In the genomic region with DNA sequence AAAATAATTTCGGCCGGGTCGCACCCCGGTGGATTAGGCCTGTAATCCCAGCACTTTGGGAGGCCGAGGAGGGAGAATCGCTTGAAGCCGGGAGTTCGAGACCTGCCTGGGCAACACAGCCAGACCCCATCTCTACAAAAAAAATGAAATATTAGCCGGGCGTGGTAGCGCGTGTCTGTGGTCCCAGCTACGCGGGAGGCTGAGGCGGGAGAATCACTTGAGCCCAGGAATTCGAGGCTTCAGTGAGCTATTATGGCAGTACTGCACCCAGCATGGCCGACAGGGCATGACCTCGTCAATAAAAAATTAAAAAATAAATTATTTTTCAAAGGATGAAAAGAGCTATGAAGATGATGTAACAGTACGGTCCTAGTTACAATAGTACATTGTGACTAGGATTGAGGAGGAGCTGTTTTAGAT, we compare ENCODE assay signal across 8 cellular contexts. TPM values are rescaled to one million over a fixed set of nuclear protein-coding genes. Genes with fewer than 3 reads are reported as not detected.
DNase-seq lines count a peak whose midpoint lies in the region; ATAC-seq and TF ChIP-seq lines count a peak whose summit lies in the region.

No MANE protein-coding gene starts in this region.

- no peak for DNase-seq in CD4-positive, alpha-beta memory T cell
- DNase-seq in MG63 = no peak
- DNase-seq in islet precursor cell = no peak
- DNase-seq in NK-92 treated with Interleukin-12 subunit alpha and Interleukin-12 subunit beta, amount 100 ng/mL, for 24 hours (lab: John Stamatoyannopoulos, UW) = no peak

- peak overlapping the region; percentile 83 to 92 for H3K4me3 ChIP-seq in CD4-positive, alpha-beta memory T cell (ENCODE audit: low read length in 2 of 2)
- H3K4me3 ChIP-seq in MG63 (peak overlapping the region; percentile 97), neural cell (ENCODE audit: low read length) (peak overlapping the region; percentile 85)

- ATAC-seq in GM19395 (IDR thresholded peaks at IDR 0.05; ENCODE audit: unreplicated experiment) (no peak), HG02970 (IDR thresholded peaks at IDR 0.05; ENCODE audit: low FRiP score, unreplicated experiment) (no peak)

- peak overlapping the region; percentile 66 for H3K4me2 ChIP-seq in neural cell (ENCODE audit: low read length)

- intact Hi-C loops in CD4-positive, alpha-beta memory T cell (cut with micrococcal nuclease) = loop anchor here (5.0 kb wide), 1 partner anchor 38 kb away; the partner anchor contains the start of gene TCTN2
- intact Hi-C loops in dendritic cell treated with granulocyte-macrophage colony-stimulating factor and Interleukin-4, amounts not matched to agents 40 ng/mL and 50 ng/mL, for 4 days (cut with micrococcal nuclease) = no loop called here

- no peaks in the 10 kb centered on the region for H3K27me3 Mint-ChIP-seq in CD4-positive, alpha-beta memory T cell
- no peaks in the 10 kb centered on the region for H3K27me3 Mint-ChIP-seq in dendritic cell treated with granulocyte-macrophage colony-stimulating factor and Interleukin-4, amounts not matched to agents 40 ng/mL and 50 ng/mL, for 4 days

- TF ChIP-seq CTCF in neural cell (IDR thresholded peaks at IDR 0.05; ENCODE audit: poor library complexity, severe bottlenecking) = no peak

- POLR2A ChIA-PET in CD4-positive, alpha-beta memory T cell (lab: Charles Lee; ENCODE audit: partially characterized antibody) = interaction anchor here (2.4 kb wide), 1 partner anchor 32 kb away, joined by 13 read pairs; the partner anchor contains the start of gene DDX55

- H4K20me1 ChIP-seq in neural cell (ENCODE audit: insufficient read depth) = no peaks in the 10 kb centered on the region

- CTCF ChIA-PET in CD4-positive, alpha-beta memory T cell (lab: Charles Lee; ENCODE audit: partially characterized antibody) = no interaction called here

- H3K79me2 ChIP-seq in neural cell (replicated peaks; ENCODE audit: insufficient read depth, low read length) = peaks cover 23% of the 10 kb centered on the region

- H3K4me3 Mint-ChIP-seq in CD4-positive, alpha-beta memory T cell = peak overlapping the region; percentile 92 to 98 (median 96)
- peak overlapping the region; percentile 96 for H3K4me3 Mint-ChIP-seq in dendritic cell treated with granulocyte-macrophage colony-stimulating factor and Interleukin-4, amounts not matched to agents 40 ng/mL and 50 ng/mL, for 4 days

- TF ChIP-seq EP300 in neural cell (conservative IDR thresholded peaks at IDR 0.05; ENCODE audit: poor library complexity, severe bottlenecking) = no peak

- H3K9me2 ChIP-seq in neural cell (ENCODE audit: insufficient read depth, low read length) = no peaks in the 10 kb centered on the region

- H3K36me3 Mint-ChIP-seq in CD4-positive, alpha-beta memory T cell = peaks cover 15 to 28% of the 10 kb centered on the region in 2 donors
- H3K36me3 Mint-ChIP-seq in dendritic cell treated with granulocyte-macrophage colony-stimulating factor and Interleukin-4, amounts not matched to agents 40 ng/mL and 50 ng/mL, for 4 days (ENCODE audit: low read depth) = peaks cover 49% of the 10 kb centered on the region

- H3K4me1 Mint-ChIP-seq in CD4-positive, alpha-beta memory T cell = peaks cover 21 to 38% (median 31%) of the 10 kb centered on the region in 4 donors
- H3K4me1 Mint-ChIP-seq in dendritic cell treated with granulocyte-macrophage colony-stimulating factor and Interleukin-4, amounts not matched to agents 40 ng/mL and 50 ng/mL, for 4 days (ENCODE audit: low read depth) = peaks cover 20% of the 10 kb centered on the region

- peak overlapping the region; percentile 92 to 99 (median 97) for H3K27ac Mint-ChIP-seq in CD4-positive, alpha-beta memory T cell
- H3K27ac Mint-ChIP-seq in dendritic cell treated with granulocyte-macrophage colony-stimulating factor and Interleukin-4, amounts not matched to agents 40 ng/mL and 50 ng/mL, for 4 days = peak overlapping the region; percentile 98

- H3K9me3 ChIP-seq in CD4-positive, alpha-beta memory T cell (ENCODE audit: control insufficient read depth in 1 of 2, low read length in 2 of 2) = no peaks in the 10 kb centered on the region
- H3K9me3 ChIP-seq in MG63 (no peaks in the 10 kb centered on the region), neural cell (ENCODE audit: low read length) (no peaks in the 10 kb centered on the region)

- no peaks in the 10 kb centered on the region for H3F3A ChIP-seq in neural cell (ENCODE audit: insufficient read depth, low read length, poor library complexity, severe bottlenecking)

- H3K9ac ChIP-seq in neural cell (ENCODE audit: low read length) = peak overlapping the region; percentile 86

- H3K4me1 ChIP-seq in CD4-positive, alpha-beta memory T cell (ENCODE audit: insufficient read depth, low read length) = peaks cover 23% of the 10 kb centered on the region

- no peak for TF ChIP-seq RAD21 in neural cell (conservative IDR thresholded peaks at IDR 0.05)

- H2AFZ ChIP-seq in neural cell (ENCODE audit: low read depth, low read length) = peak overlapping the region; percentile 92

- H3K27me3 ChIP-seq in CD4-positive, alpha-beta memory T cell (ENCODE audit: insufficient read depth, low read length) = no peaks in the 10 kb centered on the region
- H3K27me3 ChIP-seq in MG63 (no peaks in the 10 kb centered on the region), neural cell (ENCODE audit: insufficient read depth, low read depth, low read length) (no peaks in the 10 kb centered on the region)

- H3K36me3 ChIP-seq in CD4-positive, alpha-beta memory T cell (ENCODE audit: insufficient read depth, low read length) = peaks cover 18% of the 10 kb centered on the region
- peaks cover 30% of the 10 kb centered on the region for H3K36me3 ChIP-seq in MG63
- H3K36me3 ChIP-seq in neural cell (ENCODE audit: insufficient read depth, low read length) = no peaks in the 10 kb centered on the region

- H3K9me3 Mint-ChIP-seq in CD4-positive, alpha-beta memory T cell = peaks cover 0 to 3% (median 0%) of the 10 kb centered on the region in 8 donors
- H3K9me3 Mint-ChIP-seq in dendritic cell treated with granulocyte-macrophage colony-stimulating factor and Interleukin-4, amounts not matched to agents 40 ng/mL and 50 ng/mL, for 4 days = no peaks in the 10 kb centered on the region

- peak overlapping the region; percentile 81 for H3K27ac ChIP-seq in CD4-positive, alpha-beta memory T cell (ENCODE audit: low read depth, low read length)
- peak overlapping the region; percentile 85 for H3K27ac ChIP-seq in neural cell (ENCODE audit: low read length)

TF ChIP-seq in neural cell, 6 proteins besides CTCF, POLR2A, EP300 and RAD21 (continues in another document):
- TF ChIP-seq TAF1 (IDR thresholded peaks at IDR 0.05; ENCODE audit: low read depth) (no peak), EZH2 (IDR thresholded peaks at IDR 0.05; ENCODE audit: borderline replicate concordance, insufficient read depth, low read length, poor library complexity, severe bottlenecking) (no peak), MXI1 (conservative IDR thresholded peaks at IDR 0.05; ENCODE audit: poor library complexity, severe bottlenecking) (no peak), SMC3 (conservative IDR thresholded peaks at IDR 0.05; ENCODE audit: poor library complexity) (no peak)
- TF ChIP-seq, protein P1, sequence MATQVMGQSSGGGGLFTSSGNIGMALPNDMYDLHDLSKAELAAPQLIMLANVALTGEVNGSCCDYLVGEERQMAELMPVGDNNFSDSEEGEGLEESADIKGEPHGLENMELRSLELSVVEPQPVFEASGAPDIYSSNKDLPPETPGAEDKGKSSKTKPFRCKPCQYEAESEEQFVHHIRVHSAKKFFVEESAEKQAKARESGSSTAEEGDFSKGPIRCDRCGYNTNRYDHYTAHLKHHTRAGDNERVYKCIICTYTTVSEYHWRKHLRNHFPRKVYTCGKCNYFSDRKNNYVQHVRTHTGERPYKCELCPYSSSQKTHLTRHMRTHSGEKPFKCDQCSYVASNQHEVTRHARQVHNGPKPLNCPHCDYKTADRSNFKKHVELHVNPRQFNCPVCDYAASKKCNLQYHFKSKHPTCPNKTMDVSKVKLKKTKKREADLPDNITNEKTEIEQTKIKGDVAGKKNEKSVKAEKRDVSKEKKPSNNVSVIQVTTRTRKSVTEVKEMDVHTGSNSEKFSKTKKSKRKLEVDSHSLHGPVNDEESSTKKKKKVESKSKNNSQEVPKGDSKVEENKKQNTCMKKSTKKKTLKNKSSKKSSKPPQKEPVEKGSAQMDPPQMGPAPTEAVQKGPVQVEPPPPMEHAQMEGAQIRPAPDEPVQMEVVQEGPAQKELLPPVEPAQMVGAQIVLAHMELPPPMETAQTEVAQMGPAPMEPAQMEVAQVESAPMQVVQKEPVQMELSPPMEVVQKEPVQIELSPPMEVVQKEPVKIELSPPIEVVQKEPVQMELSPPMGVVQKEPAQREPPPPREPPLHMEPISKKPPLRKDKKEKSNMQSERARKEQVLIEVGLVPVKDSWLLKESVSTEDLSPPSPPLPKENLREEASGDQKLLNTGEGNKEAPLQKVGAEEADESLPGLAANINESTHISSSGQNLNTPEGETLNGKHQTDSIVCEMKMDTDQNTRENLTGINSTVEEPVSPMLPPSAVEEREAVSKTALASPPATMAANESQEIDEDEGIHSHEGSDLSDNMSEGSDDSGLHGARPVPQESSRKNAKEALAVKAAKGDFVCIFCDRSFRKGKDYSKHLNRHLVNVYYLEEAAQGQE (IDR thresholded peaks at IDR 0.05; ENCODE audit: borderline replicate concordance) = no peak

RNA-seq across cellular contexts. Expression of gene GTF2H3, which starts 0.5 kb away (rescaled TPM):
- 10 to 100 TPM; 18.9 to 24.6 TPM for total RNA-seq in CD4-positive, alpha-beta memory T cell
- 10 to 100 TPM; 25.8 to 30.7 TPM for polyA plus RNA-seq in CD4-positive, alpha-beta memory T cell
- 37.4 and 52.1 TPM in 2 replicates for total RNA-seq in MG63 (2014; rRNA removed; shearing (Covaris generic); ENCODE audit: low replicate concordance)
- 36.4 and 47.8 TPM in 2 replicates for polyA plus RNA-seq in neural cell
- 38.5 and 42.7 TPM in 2 replicates for polyA minus RNA-seq in neural cell

RNA-seq across cellular contexts. Expression of gene EIF2B1, which starts 0.7 kb away (rescaled TPM):
- 10 to 100 TPM; 50.3 to 51.2 TPM for total RNA-seq in CD4-positive, alpha-beta memory T cell
- polyA plus RNA-seq in CD4-positive, alpha-beta memory T cell = 10 to 100 TPM; 57.7 to 87.9 TPM
- total RNA-seq in MG63 (2014; rRNA removed; shearing (Covaris generic); ENCODE audit: low replicate concordance) = 26.2 and 82.1 TPM in 2 replicates
- polyA plus RNA-seq in neural cell = 59.9 and 71.1 TPM in 2 replicates
- polyA minus RNA-seq in neural cell = 30.2 and 42.0 TPM in 2 replicates

RNA-seq across cellular contexts. Expression of gene DDX55, which starts 32.3 kb away (rescaled TPM):
- 10 to 100 TPM; 50.5 to 58.7 TPM for total RNA-seq in CD4-positive, alpha-beta memory T cell
- polyA plus RNA-seq in CD4-positive, alpha-beta memory T cell = 10 to 100 TPM; 19.4 to 22.4 TPM
- total RNA-seq in MG63 (2014; rRNA removed; shearing (Covaris generic); ENCODE audit: low replicate concordance) = 23.5 and 24.1 TPM in 2 replicates
- 58.8 and 75.7 TPM in 2 replicates for polyA plus RNA-seq in neural cell
- polyA minus RNA-seq in neural cell = 22.2 and 28.1 TPM in 2 replicates

RNA-seq across cellular contexts. Expression of gene TCTN2, which starts 36.8 kb away (rescaled TPM):
- total RNA-seq in CD4-positive, alpha-beta memory T cell = 1 to 10 TPM; 8.1 to 10.0 TPM
- 1 to 10 TPM; 1.0 to 2.3 TPM for polyA plus RNA-seq in CD4-positive, alpha-beta memory T cell
- 6.3 and 8.3 TPM in 2 replicates for total RNA-seq in MG63 (2014; rRNA removed; shearing (Covaris generic); ENCODE audit: low replicate concordance)
- 14.3 and 15.1 TPM in 2 replicates for polyA plus RNA-seq in neural cell
- polyA minus RNA-seq in neural cell = 12.4 and 13.9 TPM in 2 replicates

RNA-seq across cellular contexts. Expression of gene TMED2, which starts 49.8 kb away (rescaled TPM):
- total RNA-seq in CD4-positive, alpha-beta memory T cell = 100 to 1,000 TPM; 141 to 142 TPM
- polyA plus RNA-seq in CD4-positive, alpha-beta memory T cell = 100 to 1,000 TPM; 308 to 640 TPM
- 395 and 529 TPM in 2 replicates for total RNA-seq in MG63 (2014; rRNA removed; shearing (Covaris generic); ENCODE audit: low replicate concordance)
- 159 and 172 TPM in 2 replicates for polyA plus RNA-seq in neural cell
- polyA minus RNA-seq in neural cell = 183 and 186 TPM in 2 replicates
